Comparison of ENCODE assay signal across 22 cellular contexts in the genomic region with DNA sequence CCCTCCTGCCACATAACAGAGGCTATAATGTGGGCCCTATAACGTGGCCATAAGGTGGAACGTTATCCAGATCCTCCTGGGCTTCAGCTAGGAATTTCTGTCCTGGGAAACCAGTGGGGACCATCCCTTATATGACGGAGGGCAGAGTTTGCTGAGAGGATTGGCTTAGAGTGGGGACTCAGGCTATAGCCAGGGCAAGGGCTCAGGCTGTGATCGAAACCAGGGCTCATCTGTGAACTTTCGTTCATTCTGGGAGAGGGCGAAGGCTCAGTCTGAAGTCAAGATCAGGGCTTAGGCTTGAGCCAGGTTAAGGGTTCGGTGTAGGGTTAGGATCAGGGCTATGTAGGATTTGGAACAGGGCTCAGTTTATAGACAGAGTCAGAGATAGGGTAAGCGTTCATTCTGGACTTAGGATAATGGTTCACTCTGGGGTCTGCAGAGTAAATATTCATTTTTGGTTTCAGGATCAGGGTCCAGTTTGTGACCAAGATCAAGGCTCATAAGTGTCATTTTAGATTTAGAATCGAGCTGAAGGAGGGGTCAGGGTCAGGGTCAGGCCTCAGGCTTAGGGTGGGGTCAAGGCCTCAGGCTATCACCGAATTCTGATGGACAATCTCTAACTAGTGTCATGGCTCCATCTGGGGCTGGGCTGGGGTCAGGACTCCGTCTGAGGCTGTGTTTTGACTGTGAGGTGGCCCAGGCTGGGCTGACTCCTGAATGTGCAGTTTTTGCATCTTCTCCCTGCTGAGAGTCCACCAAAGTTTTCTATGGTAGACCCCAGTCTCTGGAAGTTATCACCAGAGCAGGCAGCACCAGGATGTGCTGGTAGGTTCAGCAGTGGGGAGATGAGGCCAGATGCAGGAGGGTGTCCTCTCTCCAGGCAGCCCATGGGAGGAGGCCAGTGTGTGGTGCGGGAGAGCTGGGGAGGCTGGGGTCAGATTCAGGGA. TPM values are rescaled to one million over a fixed set of nuclear protein-coding genes. Genes with fewer than 3 reads are reported as not detected.
DNase-seq lines count a peak whose midpoint lies in the region; ATAC-seq and TF ChIP-seq lines count a peak whose summit lies in the region.
"Had no signal": no experiment of that assay in that cellular context is flagged by ENCODE, and none has a peak within 500 bp of the region (broad histone marks: within the 10 kb centered on the region; RNA-seq: fewer than 3 reads in every experiment).

No MANE protein-coding gene starts in this region.

- intact Hi-C loops in adrenal gland (cut with DNase I) (no loop called here), thyroid gland (cut with DNase I) (no loop called here)

- no peak overlapping the region for H2BK12ac ChIP-seq in H9 (ENCODE audit: insufficient read length, low read depth, low read length)

- H2BK20ac ChIP-seq in H9 (ENCODE audit: low read depth, low read length, poor library complexity, severe bottlenecking), result no peak overlapping the region

- no peaks in the 10 kb centered on the region for H3K9me3 ChIP-seq in adrenal gland (replicated peaks in 1 of 3)
- H3K9me3 ChIP-seq in thyroid gland, result no peaks in the 10 kb centered on the region
- H3K9me3 ChIP-seq in H9 (ENCODE audit: control insufficient read depth, low read depth, low read length), result no peaks in the 10 kb centered on the region
- H3K9me3 ChIP-seq: esophagus squamous epithelium had no signal

- peak overlapping the region; percentile 41 for H3K4me3 Mint-ChIP-seq in neural crest cell
- H3K4me3 Mint-ChIP-seq in H9, result no peak overlapping the region
- H3K4me3 Mint-ChIP-seq: T-helper 1 cell treated with Interleukin-12 subunit alpha and Interleukin-12 subunit beta and Interleukin-4 antibody, amounts not matched to agents 30 μg/mL and 1 μg/mL, for 36 hours had no signal

- H3K79me1 ChIP-seq in H9 (ENCODE audit: insufficient read depth, low read depth, low read length, poor library complexity, severe bottlenecking), result no peaks in the 10 kb centered on the region

- no peaks in the 10 kb centered on the region for H4K20me1 ChIP-seq in H9 (ENCODE audit: control insufficient read depth, insufficient read depth, insufficient read length)

- H3K4me1 ChIP-seq in adrenal gland (replicated peaks in 1 of 2) (peaks cover 17 to 22% of the 10 kb centered on the region in 2 donors), thyroid gland (peaks cover 15 to 22% of the 10 kb centered on the region in 2 donors), H9 (ENCODE audit: insufficient read depth, low read length) (no peaks in the 10 kb centered on the region)

- peak overlapping the region; percentile 91 for H3K27ac Mint-ChIP-seq in neural crest cell (ENCODE audit: unreplicated experiment)
- H3K27ac Mint-ChIP-seq in H9, result peak overlapping the region in 1 of 3 experiments; percentile 94; a peak in 2 of 7 replicates
- H3K27ac Mint-ChIP-seq: T-helper 1 cell treated with Interleukin-12 subunit alpha and Interleukin-12 subunit beta and Interleukin-4 antibody, amounts not matched to agents 30 μg/mL and 1 μg/mL, for 36 hours had no signal

- H3K36me3 Mint-ChIP-seq in neural crest cell (ENCODE audit: low read depth), result peaks cover 3% of the 10 kb centered on the region
- H3K36me3 Mint-ChIP-seq in H9 (ENCODE audit: insufficient read depth in 1 of 3, low read depth in 3 of 3), result no peaks in the 10 kb centered on the region

- no peak overlapping the region for H3T11ph ChIP-seq in H9 (ENCODE audit: low read length)

- H3K4me3 ChIP-seq in adrenal gland, result no peak overlapping the region
- H3K4me3 ChIP-seq in thyroid gland (replicated peaks in 1 of 3), result no peak overlapping the region
- H3K4me3 ChIP-seq: esophagus squamous epithelium, SJSA1 had no signal

- no peak overlapping the region for H3K14ac ChIP-seq in H9 (ENCODE audit: insufficient read depth, low read length)

- H3K27me3 ChIP-seq in adrenal gland (no peaks in the 10 kb centered on the region), thyroid gland (no peaks in the 10 kb centered on the region), H9 (ENCODE audit: insufficient read depth, low read length) (no peaks in the 10 kb centered on the region)
- H3K27me3 ChIP-seq: esophagus squamous epithelium, SJSA1 had no signal

- no peak overlapping the region for H3K4me2 ChIP-seq in H9 (ENCODE audit: insufficient read depth, insufficient read length, low read length)
- H3K4me2 ChIP-seq: KMS-11 had no signal

- H3K23ac ChIP-seq in H9 (ENCODE audit: insufficient read length, low read depth, low read length), result no peak overlapping the region

- H3K9me3 Mint-ChIP-seq in neural crest cell (peaks cover 3% of the 10 kb centered on the region), H9 (peaks cover 0 to 2% of the 10 kb centered on the region in 2 experiments; a peak in 3 of 5 replicates)
- H3K9me3 Mint-ChIP-seq: T-helper 1 cell treated with Interleukin-12 subunit alpha and Interleukin-12 subunit beta and Interleukin-4 antibody, amounts not matched to agents 30 μg/mL and 1 μg/mL, for 36 hours had no signal

- WGBS in adrenal gland, 4 donors, result 82 to 89% (median 82%) methylated on average over 11 to 12 of the region's 12 CpGs
- 93 to 94% methylated on average over 11 to 12 of the region's 12 CpGs for WGBS in thyroid gland, 2 donors
- WGBS in H9 (ENCODE audit: extremely low coverage, insufficient read length, low lambda C conversion rate), result no CpG with 5 or more reads among the region's 12 CpGs

- no peak for DNase-seq in adrenal gland
- no peak for DNase-seq in neural crest cell (ENCODE audit: low read depth, low spot score)
- DNase-seq in thyroid gland, result no peak
- DNase-seq in DMS 273 treated with DMSO at 0.1 percent for 48 hours (lab: John Stamatoyannopoulos, UW), result no peak
- no peak for DNase-seq in H9
- DNase-seq: activated CD8-positive, alpha-beta memory T cell treated with anti-CD3 and anti-CD28 coated beads, Interleukin-2, amount 50 U/mL, for 48 hours; cerebellar nuclear complex; COR-L47; effector memory CD4-positive, alpha-beta T cell; esophagus squamous epithelium; kidney glomerular epithelial cell; NCI-H1092; NCI-H226; PC-3; stimulated activated CD4-positive, alpha-beta T cell treated with anti-CD3 and anti-CD28 coated beads, Interleukin-15, amount 100 ng/mL, for 24 hours had no signal

- TF ChIP-seq CTCF in adrenal gland (IDR thresholded peaks at IDR 0.05) (no peak), neural crest cell (conservative IDR thresholded peaks at IDR 0.05) (no peak), thyroid gland (IDR thresholded peaks at IDR 0.05) (no peak), H9 (conservative IDR thresholded peaks at IDR 0.05) (no peak)

- peaks cover 57% of the 10 kb centered on the region for H3K4me1 Mint-ChIP-seq in neural crest cell
- peaks cover 0 to 23% of the 10 kb centered on the region in 2 experiments; a peak in 2 of 4 replicates for H3K4me1 Mint-ChIP-seq in H9

- H3K18ac ChIP-seq in H9 (ENCODE audit: insufficient read length, low read depth, low read length), result no peak overlapping the region

- no peak overlapping the region for H3K4ac ChIP-seq in H9 (ENCODE audit: low read depth, low read length)

- no peak overlapping the region; the same call in 1 of the 2 replicates for H2BK15ac ChIP-seq in H9 (ENCODE audit: low read depth, low read length)

- H3K23me2 ChIP-seq in H9 (ENCODE audit: insufficient read length, low read depth, low read length, poor library complexity, severe bottlenecking), result no peaks in the 10 kb centered on the region

- no peak overlapping the region for H2AFZ ChIP-seq in H9 (ENCODE audit: low read length)

- H2BK5ac ChIP-seq in H9 (ENCODE audit: insufficient read length, low read length), result no peak overlapping the region

- H4K91ac ChIP-seq in H9 (ENCODE audit: insufficient read length, low read depth, low read length), result no peak overlapping the region

- H3K9ac ChIP-seq in H9 (ENCODE audit: extremely low read depth, insufficient read length, low read length), result no peak overlapping the region
- H3K9ac ChIP-seq: KMS-11 had no signal

- no peaks in the 10 kb centered on the region for H3K36me3 ChIP-seq in adrenal gland (replicated peaks in 1 of 2)
- no peaks in the 10 kb centered on the region for H3K36me3 ChIP-seq in thyroid gland
- H3K36me3 ChIP-seq: esophagus squamous epithelium, SJSA1 had no signal

- no peak overlapping the region for H4K8ac ChIP-seq in H9 (replicated peaks; ENCODE audit: insufficient read length, low read depth, low read length)

- no peak overlapping the region for H2AK5ac ChIP-seq in H9 (ENCODE audit: insufficient read length, low read length)

- H3K56ac ChIP-seq in H9 (ENCODE audit: insufficient read length, low read depth, low read length), result no peak overlapping the region

- no peak for ATAC-seq in HG03280 (IDR thresholded peaks at IDR 0.05; ENCODE audit: unreplicated experiment)
- ATAC-seq: PC-3 had no signal

- no peaks in the 10 kb centered on the region for H3K27me3 Mint-ChIP-seq in neural crest cell (ENCODE audit: low read depth)
- peaks cover 15% of the 10 kb centered on the region for H3K27me3 Mint-ChIP-seq in H9 (ENCODE audit: low read depth)

- no peaks in the 10 kb centered on the region for H3K79me2 ChIP-seq in H9 (ENCODE audit: insufficient read depth, low read length)

- no peak overlapping the region for H2BK120ac ChIP-seq in H9 (ENCODE audit: low read depth, low read length, poor library complexity, severe bottlenecking)

- H4K5ac ChIP-seq in H9 (ENCODE audit: insufficient read length, low read depth, low read length), result no peak overlapping the region

- TF ChIP-seq POLR2A in adrenal gland (IDR thresholded peaks at IDR 0.05) (no peak), thyroid gland (IDR thresholded peaks at IDR 0.05) (no peak)

- H3K27ac ChIP-seq in adrenal gland, result peak overlapping the region in 3 of 5 donors; percentile 45 to 72 (median 65)
- peak overlapping the region; percentile 98 for H3K27ac ChIP-seq in cingulate gyrus (ENCODE audit: low read depth, low read length)
- H3K27ac ChIP-seq in thyroid gland, result peak overlapping the region in 2 of 3 donors; percentile 62 to 81
- H3K27ac ChIP-seq in H9 (ENCODE audit: insufficient read length, low read depth, low read length), result no peak overlapping the region
- H3K27ac ChIP-seq: KMS-11, SJSA1 had no signal

RNA-seq across cellular contexts. Expression of a gene that starts 33.9 kb away (rescaled TPM):
- 1 to 10 TPM in 3 of 8 donors, under 1 TPM in 4, not detected in 1; 0.16 to 4.0 (median 0.42) TPM for total RNA-seq in adrenal gland
- 1 to 10 TPM in 2 of 3 donors, under 1 TPM in 1; 0.73 to 5.4 (median 3.8) TPM for polyA plus RNA-seq in adrenal gland
- total RNA-seq in neural crest cell, result 279 and 293 TPM in 2 replicates
- under 1 TPM in 1 of 4 donors, not detected in 3; 0.34 TPM for total RNA-seq in thyroid gland
- 2.1 and 2.4 TPM in 2 replicates for total RNA-seq in H9 (2021)
- total RNA-seq: Daoy, H4, SJSA1 had no signal

RNA-seq across cellular contexts. Expression of a gene that starts 39.0 kb away (rescaled TPM):
- total RNA-seq in adrenal gland (10 to 100 TPM; 30.6 to 46.7 (median 39.0) TPM), neural crest cell (20.1 and 24.0 TPM in 2 replicates), thyroid gland (10 to 100 TPM; 52.2 to 81.4 (median 57.5) TPM), H9 (2021) (34.9 and 35.7 TPM in 2 replicates)
- polyA plus RNA-seq in adrenal gland, result 10 to 100 TPM; 28.7 to 93.6 (median 45.2) TPM

Comparison
In these comparisons a context has a peak if more than half of its experiments do, and no peak if none do; other contexts are left out.
1. RNA of a gene that starts 33.9 kb away (total RNA-seq): 279 to 293 TPM in neural crest cell; 2.1 to 2.4 TPM in H9, 0.16 to 4.0 TPM in adrenal gland and 0.34 TPM in thyroid gland; every median in the first group is over 10 times any median in the second.